8 cellular contexts compared by ENCODE assay signal in genomic region chr2:73070651-73071451, GRCh38. TPM values are rescaled to one million over a fixed set of nuclear protein-coding genes. Genes with fewer than 3 reads are reported as not detected.
DNase-seq lines count a peak whose midpoint lies in the region; ATAC-seq and TF ChIP-seq lines count a peak whose summit lies in the region.

No MANE protein-coding gene starts in this region.

- peak; percentile 91 to 94 (median 93) for DNase-seq in CD8-positive, alpha-beta memory T cell
- DNase-seq in GM20000 (ENCODE audit: low spot score) (peak; percentile 99), HS-27A (ENCODE audit: low read depth) (peak; percentile 48), NK-92 (lab: John Stamatoyannopoulos, UW; ENCODE audit: unreplicated experiment) (peak; percentile 38), memory B cell (ENCODE audit: low spot score in 2 of 2) (peak; percentile 96 to 99)
- peak; percentile 100 for DNase-seq in activated CD8-positive, alpha-beta memory T cell treated with anti-CD3 and anti-CD28 coated beads for 24 hours
- DNase-seq in effector memory CD4-positive, alpha-beta T cell = peak; percentile 87 to 91 (median 88)
- peak; percentile 89 to 94 (median 92) for DNase-seq in stimulated activated CD4-positive, alpha-beta T cell treated with anti-CD3 and anti-CD28 coated beads, TNF-alpha, amount 100 ng/mL, for 48 hours (ENCODE audit: low read depth in 3 of 3)

- H3K9me3 ChIP-seq in CD8-positive, alpha-beta memory T cell (ENCODE audit: low read length) = no peaks in the 10 kb centered on the region
- H3K9me3 ChIP-seq in effector memory CD4-positive, alpha-beta T cell (ENCODE audit: control insufficient read depth, low read length) = no peaks in the 10 kb centered on the region

- H3K27me3 ChIP-seq in CD8-positive, alpha-beta memory T cell (ENCODE audit: insufficient read depth, low read length, poor library complexity, severe bottlenecking) = no peaks in the 10 kb centered on the region
- no peaks in the 10 kb centered on the region for H3K27me3 ChIP-seq in effector memory CD4-positive, alpha-beta T cell (replicated peaks; ENCODE audit: control insufficient read depth, insufficient read depth, low read length, poor library complexity, severe bottlenecking)

- TF ChIP-seq CTCF in GM20000 (IDR thresholded peaks at IDR 0.05; ENCODE audit: extremely low read depth, missing control alignments) = no peak

- no peaks in the 10 kb centered on the region for H3K9me3 Mint-ChIP-seq in CD8-positive, alpha-beta memory T cell
- H3K9me3 Mint-ChIP-seq in memory B cell = no peaks in the 10 kb centered on the region

- ATAC-seq in memory B cell (ENCODE audit: low read depth) = peak; percentile 88

- CTCF ChIA-PET in CD8-positive, alpha-beta memory T cell (lab: Charles Lee) = interaction anchor here (1.2 to 3.2 kb wide), 3 partner anchors 15 to 219 kb away, joined by 3 to 19 read pairs (median 5); no protein-coding TSS in a partner anchor

- peaks cover 28 to 35% (median 32%) of the 10 kb centered on the region in 3 donors for H3K4me1 Mint-ChIP-seq in CD8-positive, alpha-beta memory T cell
- peaks cover 22% of the 10 kb centered on the region for H3K4me1 Mint-ChIP-seq in memory B cell

- peaks cover 0 to 5% of the 10 kb centered on the region in 2 donors for H3K27me3 Mint-ChIP-seq in CD8-positive, alpha-beta memory T cell
- no peaks in the 10 kb centered on the region for H3K27me3 Mint-ChIP-seq in memory B cell

- no peaks in the 10 kb centered on the region for H3K36me3 ChIP-seq in CD8-positive, alpha-beta memory T cell (ENCODE audit: insufficient read depth, low read length)
- H3K36me3 ChIP-seq in effector memory CD4-positive, alpha-beta T cell (ENCODE audit: control insufficient read depth, insufficient read depth, low read length) = no peaks in the 10 kb centered on the region

- peaks cover 12% of the 10 kb centered on the region for H3K4me1 ChIP-seq in CD8-positive, alpha-beta memory T cell (ENCODE audit: insufficient read depth, low read length)
- peaks cover 15% of the 10 kb centered on the region for H3K4me1 ChIP-seq in effector memory CD4-positive, alpha-beta T cell (ENCODE audit: control insufficient read depth, insufficient read depth, low read length, poor library complexity, severe bottlenecking)

- POLR2A ChIA-PET in CD8-positive, alpha-beta memory T cell (lab: Charles Lee) = interaction anchor here (0.6 to 2.1 kb wide), 3 partner anchors 41 to 214 kb away, joined by 3 to 10 read pairs (median 3); partner anchors contain the start of genes CCT7, FBXO41 and PRADC1

- peak overlapping the region; percentile 86 to 98 (median 93) for H3K4me3 Mint-ChIP-seq in CD8-positive, alpha-beta memory T cell
- peak overlapping the region; percentile 92 for H3K4me3 Mint-ChIP-seq in memory B cell

- H3K36me3 Mint-ChIP-seq in CD8-positive, alpha-beta memory T cell = peaks cover 0 to 10% (median 0%) of the 10 kb centered on the region in 3 donors
- H3K36me3 Mint-ChIP-seq in memory B cell = no peaks in the 10 kb centered on the region

- peak overlapping the region; percentile 85 for H3K27ac ChIP-seq in CD8-positive, alpha-beta memory T cell (ENCODE audit: low read depth, low read length)
- H3K27ac ChIP-seq in effector memory CD4-positive, alpha-beta T cell (ENCODE audit: insufficient read depth, low read length, poor library complexity, severe bottlenecking) = peak overlapping the region; percentile 76

- H3K4me3 ChIP-seq in CD8-positive, alpha-beta memory T cell (ENCODE audit: low read length) = peak overlapping the region; percentile 92
- H3K4me3 ChIP-seq in effector memory CD4-positive, alpha-beta T cell (ENCODE audit: insufficient read depth, low read depth, low read length, poor library complexity, severe bottlenecking) = peak overlapping the region; percentile 99

- H3K27ac Mint-ChIP-seq in CD8-positive, alpha-beta memory T cell = peak overlapping the region; percentile 84 to 96 (median 89)
- peak overlapping the region; percentile 89 for H3K27ac Mint-ChIP-seq in memory B cell

RNA-seq across cellular contexts. Expression of gene SFXN5, which starts 0.7 kb away (rescaled TPM):
- 10 to 100 TPM; 16.8 to 19.1 TPM for total RNA-seq in CD8-positive, alpha-beta memory T cell
- 1.8 TPM for polyA plus RNA-seq in CD8-positive, alpha-beta memory T cell

RNA-seq across cellular contexts. Expression of gene RAB11FIP5, which starts 41.9 kb away (rescaled TPM):
- 1 to 10 TPM; 2.7 to 4.3 TPM for total RNA-seq in CD8-positive, alpha-beta memory T cell
- polyA plus RNA-seq in CD8-positive, alpha-beta memory T cell = 10.4 TPM

Comparison
In these comparisons a context has a peak if more than half of its experiments do, and no peak if none do; other contexts are left out.
1. Peak in every context shown above with its lines: DNase-seq, ATAC-seq, H3K4me3 ChIP-seq and H3K27ac ChIP-seq.
2. DNase-seq: peak in every context shown above with its lines; median percentile 100 in activated CD8-positive, alpha-beta memory T cell treated with anti-CD3 and anti-CD28 coated beads for 24 hours; 99 in GM20000; 98 in memory B cell; 93 in CD8-positive, alpha-beta memory T cell; 92 in stimulated activated CD4-positive, alpha-beta T cell treated with anti-CD3 and anti-CD28 coated beads, TNF-alpha, amount 100 ng/mL, for 48 hours; 88 in effector memory CD4-positive, alpha-beta T cell; 48 in HS-27A; 38 in NK-92.